Comparison of ENCODE assay signal across 26 cellular contexts in the genomic region with DNA sequence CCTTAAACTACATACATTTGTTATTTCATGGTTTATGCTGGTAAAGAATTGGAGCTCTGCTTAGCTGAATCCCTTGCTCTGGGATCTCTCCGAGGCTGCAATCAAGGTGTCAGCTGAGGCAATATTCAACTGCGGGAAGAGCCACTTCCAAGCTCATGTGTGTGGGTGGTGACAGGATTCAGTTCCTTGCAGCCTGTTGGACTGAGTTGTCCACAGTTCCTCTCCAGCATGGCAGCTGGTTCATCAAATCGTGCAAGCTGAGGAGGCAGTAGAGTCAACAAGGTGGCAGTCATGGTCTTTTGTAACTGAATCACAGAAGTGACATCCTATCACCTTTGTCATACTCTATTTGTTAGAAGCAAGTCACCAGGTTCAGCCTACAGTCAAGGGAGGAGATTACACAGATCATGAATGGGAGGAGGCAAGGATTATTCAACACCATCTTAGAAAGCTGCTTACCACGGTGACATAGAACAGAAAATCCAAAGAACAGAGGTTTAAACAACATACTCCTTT.
"Had no signal": no experiment of that assay in that cellular context is flagged by ENCODE, and none has a peak within 500 bp of the region (broad histone marks: within the 10 kb centered on the region; RNA-seq: fewer than 3 reads in every experiment).

No MANE protein-coding gene starts in this region.

- H3K27me3 Mint-ChIP-seq: activated naive CD8-positive, alpha-beta T cell; naive thymus-derived CD8-positive, alpha-beta T cell had no signal

- FAIRE-seq: kidney, pancreas had no signal

- H3K27me3 ChIP-seq: dorsolateral prefrontal cortex, gastroesophageal sphincter, pancreas, spleen, uterus had no signal

- H3K27ac ChIP-seq: lower lobe of right lung, pancreas, prostate gland, spleen, uterus had no signal

- ATAC-seq: gastroesophageal sphincter; lower lobe of right lung; naive thymus-derived CD8-positive, alpha-beta T cell; pancreas; WTC11 had no signal

- H3K9me3 ChIP-seq: gastroesophageal sphincter, lower lobe of right lung, pancreas, prostate gland, spleen, thoracic aorta, uterus had no signal

- H3K4me3 ChIP-seq: coronary artery, dorsolateral prefrontal cortex, gastroesophageal sphincter, lower lobe of right lung, pancreas, prostate gland, spleen, thoracic aorta, uterus had no signal

- H3K36me3 Mint-ChIP-seq: activated naive CD8-positive, alpha-beta T cell; immature natural killer cell; naive thymus-derived CD8-positive, alpha-beta T cell; WTC11 had no signal

- H3K4me1 ChIP-seq: lower lobe of right lung, pancreas, prostate gland, uterus had no signal

- H3K36me3 ChIP-seq: pancreas, prostate gland, thoracic aorta, uterus had no signal

- H3K27ac Mint-ChIP-seq: activated naive CD8-positive, alpha-beta T cell; activated T-cell treated with anti-CD3 and anti-CD28 coated beads, Interleukin-2, amount 50 U/mL, for 72 hours; immature natural killer cell; naive thymus-derived CD8-positive, alpha-beta T cell; WTC11 had no signal

- H3K9me3 Mint-ChIP-seq: activated T-cell treated with anti-CD3 and anti-CD28 coated beads, Interleukin-2, amount 50 U/mL, for 72 hours; immature natural killer cell; naive thymus-derived CD8-positive, alpha-beta T cell; neural crest cell; WTC11 had no signal

- H3K4me3 Mint-ChIP-seq: activated naive CD8-positive, alpha-beta T cell; activated T-cell treated with anti-CD3 and anti-CD28 coated beads, Interleukin-2, amount 50 U/mL, for 72 hours; immature natural killer cell; naive thymus-derived CD8-positive, alpha-beta T cell; neural crest cell; WTC11 had no signal

- DNase-seq: activated CD4-positive, alpha-beta T cell treated with anti-CD3 and anti-CD28 coated beads for 4 hours; activated CD4-positive, alpha-beta T cell treated with anti-CD3 and anti-CD28 coated beads, Interleukin-2, amount 50 U/mL, for 4 hours; activated naive CD4-positive, alpha-beta T cell; activated T-cell treated with anti-CD3 and anti-CD28 coated beads for 4 hours; activated T-cell treated with anti-CD3 and anti-CD28 coated beads, Interleukin-2, amount 50 U/mL, for 72 hours; cerebellar nuclear complex; dorsolateral prefrontal cortex; effector memory CD4-positive, alpha-beta T cell; immature natural killer cell; kidney; lower lobe of right lung; mesenchymal stem cell; naive thymus-derived CD8-positive, alpha-beta T cell; spleen; stimulated activated naive CD4-positive, alpha-beta T cell treated with Interleukin-2 at 50 U/mL for 16 hours; T-helper 2 cell; trophoblast cell; uterus had no signal
